30 cellular contexts compared by ENCODE assay signal in genomic region chr2:122692400-122693083, GRCh38.
DNase-seq lines count a peak whose midpoint lies in the region; ATAC-seq lines count a peak whose summit lies in the region.
"Had no signal": no experiment of that assay in that cellular context is flagged by ENCODE, and none has a peak within 500 bp of the region (broad histone marks: within the 10 kb centered on the region; RNA-seq: fewer than 3 reads in every experiment).

No MANE protein-coding gene starts in this region.

- peak; percentile 26 for DNase-seq in NCI-H2107 treated with DMSO at 0.1 percent for 48 hours (lab: John Stamatoyannopoulos, UW; ENCODE audit: unreplicated experiment)
- DNase-seq in NCI-H2107 (lab: John Stamatoyannopoulos, UW) = no peak
- DNase-seq in NCI-H2029 treated with DMSO at 0.1 percent for 48 hours (lab: John Stamatoyannopoulos, UW) = peak; percentile 5
- peak; percentile 30 to 80 for DNase-seq in NOMO-1 (lab: John Stamatoyannopoulos, UW; ENCODE audit: unreplicated experiment in 2 of 2)
- DNase-seq in caudate nucleus (lab: John Stamatoyannopoulos, UW) = no peak
- no peak for DNase-seq in LoVo (ENCODE audit: low spot score)
- no peak for DNase-seq in activated naive CD8-positive, alpha-beta T cell treated with anti-CD3 and anti-CD28 coated beads, Interleukin-2, amount 50 U/mL, for 24 hours
- DNase-seq: activated CD4-positive, alpha-beta T cell treated with anti-CD3 and anti-CD28 coated beads, Interleukin-2, amount 50 U/mL, for 48 hours; activated CD4-positive, CD25-positive, alpha-beta regulatory T cell treated with anti-CD3 and anti-CD28 coated beads, Interleukin-2, amount 50 U/mL, for 72 hours; activated T-cell treated with anti-CD3 and anti-CD28 coated beads, Interleukin-2, amount 50 U/mL, for 72 hours; C1 segment of cervical spinal cord; Caco-2; dermis blood vessel endothelial cell; DMS79 treated with DMSO at 0.1 percent for 48 hours; endodermal cell; GDM1; glutamatergic neuron; GM23248; left colon; NCI-H226; NCI-H526 treated with DMSO at 0.1 percent for 48 hours; nephron progenitor cell; substantia nigra; T-helper 2 cell; trophoblast cell had no signal

- H3K27me3 Mint-ChIP-seq in activated naive CD8-positive, alpha-beta T cell treated with anti-CD3 and anti-CD28 coated beads, Interleukin-2, amount 50 U/mL, for 24 hours = no peaks in the 10 kb centered on the region
- H3K27me3 Mint-ChIP-seq: memory B cell; stimulated activated memory B cell treated with anti-CD40 and anti-IgM and Interleukin-4, amounts not matched to agents 10 μg/mL and 1 μg/mL and 100 μg/mL, for 72 hours had no signal

- no peak overlapping the region for H3K27ac Mint-ChIP-seq in activated naive CD8-positive, alpha-beta T cell treated with anti-CD3 and anti-CD28 coated beads, Interleukin-2, amount 50 U/mL, for 24 hours
- H3K27ac Mint-ChIP-seq: activated T-cell treated with anti-CD3 and anti-CD28 coated beads, Interleukin-2, amount 50 U/mL, for 72 hours; endodermal cell; memory B cell; nephron progenitor cell; stimulated activated memory B cell treated with anti-CD40 and anti-IgM and Interleukin-4, amounts not matched to agents 10 μg/mL and 1 μg/mL and 100 μg/mL, for 72 hours had no signal

- H3K36me3 Mint-ChIP-seq in activated naive CD8-positive, alpha-beta T cell treated with anti-CD3 and anti-CD28 coated beads, Interleukin-2, amount 50 U/mL, for 24 hours (ENCODE audit: low read depth) = no peaks in the 10 kb centered on the region
- H3K36me3 Mint-ChIP-seq: memory B cell; stimulated activated memory B cell treated with anti-CD40 and anti-IgM and Interleukin-4, amounts not matched to agents 10 μg/mL and 1 μg/mL and 100 μg/mL, for 72 hours had no signal

- no peak for ATAC-seq in HG03432 (IDR thresholded peaks at IDR 0.05; ENCODE audit: unreplicated experiment)
- no peak for ATAC-seq in activated naive CD8-positive, alpha-beta T cell treated with anti-CD3 and anti-CD28 coated beads, Interleukin-2, amount 50 U/mL, for 24 hours
- ATAC-seq: activated T-cell treated with anti-CD3 and anti-CD28 coated beads, Interleukin-2, amount 50 U/mL, for 72 hours; K562; left colon; stimulated activated memory B cell treated with anti-CD40 and anti-IgM and Interleukin-4, amounts not matched to agents 10 μg/mL and 1 μg/mL and 100 μg/mL, for 72 hours had no signal

- H3K9me3 Mint-ChIP-seq in activated naive CD8-positive, alpha-beta T cell treated with anti-CD3 and anti-CD28 coated beads, Interleukin-2, amount 50 U/mL, for 24 hours = peaks cover 9% of the 10 kb centered on the region
- H3K9me3 Mint-ChIP-seq: nephron progenitor cell had no signal

- H3K27ac ChIP-seq in caudate nucleus (ENCODE audit: low read depth, low read length) = no peak overlapping the region
- H3K27ac ChIP-seq: 22Rv1, GM23248 had no signal

- no peak overlapping the region for H3K4me3 Mint-ChIP-seq in activated naive CD8-positive, alpha-beta T cell treated with anti-CD3 and anti-CD28 coated beads, Interleukin-2, amount 50 U/mL, for 24 hours
- H3K4me3 Mint-ChIP-seq: activated T-cell treated with anti-CD3 and anti-CD28 coated beads, Interleukin-2, amount 50 U/mL, for 72 hours; endodermal cell; memory B cell; nephron progenitor cell; stimulated activated memory B cell treated with anti-CD40 and anti-IgM and Interleukin-4, amounts not matched to agents 10 μg/mL and 1 μg/mL and 100 μg/mL, for 72 hours had no signal

- no peaks in the 10 kb centered on the region for H3K4me1 Mint-ChIP-seq in activated naive CD8-positive, alpha-beta T cell treated with anti-CD3 and anti-CD28 coated beads, Interleukin-2, amount 50 U/mL, for 24 hours
- H3K4me1 Mint-ChIP-seq: memory B cell; nephron progenitor cell; stimulated activated memory B cell treated with anti-CD40 and anti-IgM and Interleukin-4, amounts not matched to agents 10 μg/mL and 1 μg/mL and 100 μg/mL, for 72 hours had no signal

Comparison
In these comparisons a context has a peak if more than half of its experiments do, and no peak if none do; other contexts are left out.
1. DNase-seq: peak in NCI-H2107 treated with DMSO at 0.1 percent for 48 hours (single experiment), NCI-H2029 treated with DMSO at 0.1 percent for 48 hours (single experiment) and NOMO-1 (2 of 2); none in NCI-H2107 (single experiment), caudate nucleus (0 of 61), LoVo (single experiment) and activated naive CD8-positive, alpha-beta T cell treated with anti-CD3 and anti-CD28 coated beads, Interleukin-2, amount 50 U/mL, for 24 hours (single experiment).